23 cellular contexts compared by ENCODE assay signal in genomic region chr4:187232201-187232600, GRCh38.
"Had no signal": no experiment of that assay in that cellular context is flagged by ENCODE, and none has a peak within 500 bp of the region (broad histone marks: within the 10 kb centered on the region; RNA-seq: fewer than 3 reads in every experiment).

No MANE protein-coding gene starts in this region.

- H3K9me3 ChIP-seq: MG63, SJCRH30 had no signal

- H3K36me3 ChIP-seq: MG63, SJCRH30 had no signal

- H3K27ac ChIP-seq: HL-60, SJCRH30 had no signal

- H3K4me3 ChIP-seq: MG63, SJCRH30 had no signal

- FAIRE-seq: HTR-8/SVneo, RCC 7860 had no signal

- DNase-seq: KBM-7, MG63, NCI-H1092, NCI-H1105 treated with DMSO at 0.1 percent for 48 hours, NCI-H1417 treated with DMSO at 0.1 percent for 48 hours, NCI-H146, NCI-H187, NCI-H2029, NCI-H2081 treated with DMSO at 0.1 percent for 48 hours, NCI-H2171, NCI-H226, NCI-H446, NCI-H510A, NCI-H524 treated with DMSO at 0.1 percent for 48 hours, NCI-H748 treated with DMSO at 0.1 percent for 48 hours, RPMI8226, SHP77 treated with DMSO at 0.1 percent for 48 hours, SJCRH30 had no signal

- H3K27me3 ChIP-seq: MG63, SJCRH30 had no signal

- ATAC-seq: Right ventricle myocardium inferior, SK-N-SH treated with all-trans-retinoic acid at 6 μM for 48 hours had no signal

- H3K4me1 ChIP-seq: SJCRH30 had no signal
